26 cellular contexts compared by ENCODE assay signal in the genomic region with DNA sequence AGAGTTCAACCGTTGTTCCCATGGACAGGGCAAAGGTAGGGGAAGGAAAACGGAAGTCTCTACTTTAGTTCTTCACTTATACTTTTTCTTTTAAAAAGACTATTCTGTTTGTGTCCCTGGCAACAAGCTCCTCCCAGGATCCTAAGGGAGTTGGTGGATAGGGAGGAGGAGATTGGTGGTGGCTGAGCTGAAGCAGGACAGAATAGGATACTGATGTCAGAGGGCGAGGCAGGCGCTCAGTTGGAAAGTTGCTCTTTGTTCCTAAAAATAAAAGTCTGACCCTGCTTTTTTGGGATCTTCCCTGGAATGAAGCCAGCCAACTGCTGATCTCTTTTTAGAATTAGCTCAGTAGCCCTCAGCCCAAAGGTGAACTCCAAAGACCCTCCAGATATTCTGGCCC.
A peak's percentile ranks its signal among the peaks of the same experiment; 100 is the strongest.
DNase-seq lines count a peak whose midpoint lies in the region; ATAC-seq and TF ChIP-seq lines count a peak whose summit lies in the region.
"Had no signal": no experiment of that assay in that cellular context is flagged by ENCODE, and none has a peak within 500 bp of the region (broad histone marks: within the 10 kb centered on the region; RNA-seq: fewer than 3 reads in every experiment).

No MANE protein-coding gene starts in this region.

- no peak overlapping the region for H3K4me3 Mint-ChIP-seq in glutamatergic neuron (ENCODE audit: unreplicated experiment)
- H3K4me3 Mint-ChIP-seq in neural progenitor cell = peak overlapping the region; percentile 5
- H3K4me3 Mint-ChIP-seq: activated T-cell treated with anti-CD3 and anti-CD28 coated beads, Interleukin-2, amount 50 U/mL, for 4 hours; CD8-positive, alpha-beta memory T cell; H9; memory B cell; naive B cell had no signal

- H3K9me3 ChIP-seq in neural progenitor cell (ENCODE audit: low read depth) (no peaks in the 10 kb centered on the region), vagina (no peaks in the 10 kb centered on the region)
- H3K9me3 ChIP-seq: adrenal gland, colonic mucosa, esophagus muscularis mucosa, gastroesophageal sphincter, SK-N-SH, stomach had no signal

- no peaks in the 10 kb centered on the region for H3K79me2 ChIP-seq in neural progenitor cell (ENCODE audit: low read depth)

- H3K9me3 Mint-ChIP-seq in glutamatergic neuron (ENCODE audit: unreplicated experiment) (peaks cover 6% of the 10 kb centered on the region), neural progenitor cell (no peaks in the 10 kb centered on the region)
- H3K9me3 Mint-ChIP-seq: activated T-cell treated with anti-CD3 and anti-CD28 coated beads, Interleukin-2, amount 50 U/mL, for 4 hours; H9; memory B cell; naive B cell had no signal

- H3K4me1 Mint-ChIP-seq in glutamatergic neuron (ENCODE audit: low read depth, unreplicated experiment) = peaks cover 29% of the 10 kb centered on the region
- H3K4me1 Mint-ChIP-seq in neural progenitor cell = peaks cover 39% of the 10 kb centered on the region
- H3K4me1 Mint-ChIP-seq: CD8-positive, alpha-beta memory T cell had no signal

- H3K27ac Mint-ChIP-seq in glutamatergic neuron (ENCODE audit: unreplicated experiment) = peak overlapping the region; percentile 41
- peak overlapping the region; percentile 55 for H3K27ac Mint-ChIP-seq in neural progenitor cell
- H3K27ac Mint-ChIP-seq: CD8-positive, alpha-beta memory T cell; H9; memory B cell had no signal

- H3K36me3 Mint-ChIP-seq in glutamatergic neuron (ENCODE audit: unreplicated experiment) (no peaks in the 10 kb centered on the region), neural progenitor cell (peaks cover 3% of the 10 kb centered on the region)
- H3K36me3 Mint-ChIP-seq: memory B cell, naive B cell had no signal

- no peaks in the 10 kb centered on the region for H3K27me3 ChIP-seq in neural progenitor cell
- no peaks in the 10 kb centered on the region for H3K27me3 ChIP-seq in vagina
- H3K27me3 ChIP-seq: adrenal gland, colonic mucosa, esophagus muscularis mucosa, gastroesophageal sphincter, stomach had no signal

- H3K4me2 ChIP-seq in neural progenitor cell = peak overlapping the region; percentile 64
- H3K4me2 ChIP-seq: SK-N-SH had no signal

- H3K27me3 Mint-ChIP-seq in glutamatergic neuron (ENCODE audit: unreplicated experiment) = peaks cover 4% of the 10 kb centered on the region
- H3K27me3 Mint-ChIP-seq in neural progenitor cell (ENCODE audit: insufficient read depth, low read depth) = peaks cover 2% of the 10 kb centered on the region
- H3K27me3 Mint-ChIP-seq: naive B cell had no signal

- H3F3A ChIP-seq in neural progenitor cell (ENCODE audit: low read depth) = peaks cover 25% of the 10 kb centered on the region

- H4K20me1 ChIP-seq in neural progenitor cell (ENCODE audit: low read depth) = no peaks in the 10 kb centered on the region

- no peak overlapping the region for H3K4me3 ChIP-seq in neural progenitor cell
- H3K4me3 ChIP-seq in vagina = no peak overlapping the region
- H3K4me3 ChIP-seq: adrenal gland, colonic mucosa, esophagus muscularis mucosa, gastroesophageal sphincter, stomach had no signal

- no peak for ATAC-seq in GM21576 (IDR thresholded peaks at IDR 0.05; ENCODE audit: unreplicated experiment)
- ATAC-seq in HG03442 (IDR thresholded peaks at IDR 0.05; ENCODE audit: unreplicated experiment) = no peak
- ATAC-seq: activated T-cell treated with anti-CD3 and anti-CD28 coated beads, Interleukin-2, amount 50 U/mL, for 4 hours; gastroesophageal sphincter had no signal

- H3K36me3 ChIP-seq in neural progenitor cell = no peaks in the 10 kb centered on the region
- H3K36me3 ChIP-seq in vagina = no peaks in the 10 kb centered on the region
- H3K36me3 ChIP-seq: adrenal gland, colonic mucosa, esophagus muscularis mucosa, gastroesophageal sphincter, stomach had no signal

- DNase-seq in glutamatergic neuron (no peak), hepatic stellate cell (ENCODE audit: low spot score) (peak; percentile 42), neural progenitor cell (ENCODE audit: low spot score) (peak; percentile 48), vagina (ENCODE audit: extremely low spot score in 2 of 2) (no peak), NCI-H226 (no peak), NCI-H187 treated with DMSO at 0.1 percent for 48 hours (lab: John Stamatoyannopoulos, UW) (no peak)
- DNase-seq: activated CD4-positive, alpha-beta T cell treated with anti-CD3 and anti-CD28 coated beads for 48 hours; activated T-cell treated with anti-CD3 and anti-CD28 coated beads, Interleukin-2, amount 50 U/mL, for 4 hours; AML-193; CD8-positive, alpha-beta memory T cell; colonic mucosa; DMS53; H9; Kasumi-1; naive B cell; NCI-H187; SK-N-SH; stimulated activated CD8-positive, alpha-beta memory T cell treated with anti-CD3 and anti-CD28 coated beads, Interleukin-4, amount 100 ng/mL, for 48 hours; stomach; trophoblast cell had no signal

- no peak overlapping the region for H3K9ac ChIP-seq in neural progenitor cell
- H3K9ac ChIP-seq: SK-N-SH had no signal

- intact Hi-C loops in vagina (cut with DNase I) = no loop called here

- TF ChIP-seq CTCF in glutamatergic neuron (IDR thresholded peaks at IDR 0.05; ENCODE audit: partially characterized antibody, unreplicated experiment) (no peak), neural progenitor cell (IDR thresholded peaks at IDR 0.05) (no peak), vagina (IDR thresholded peaks at IDR 0.05) (no peak)

- H3K27ac ChIP-seq in neural progenitor cell (peak overlapping the region; percentile 77), vagina (peak overlapping the region; percentile 17)
- H3K27ac ChIP-seq: adrenal gland, colonic mucosa, esophagus muscularis mucosa, gastroesophageal sphincter, stomach had no signal

- TF ChIP-seq POLR2A in vagina (IDR thresholded peaks at IDR 0.05) = no peak

- H3K4me1 ChIP-seq in neural progenitor cell (peaks cover 24% of the 10 kb centered on the region), vagina (peaks cover 7% of the 10 kb centered on the region)
- H3K4me1 ChIP-seq: colonic mucosa, stomach had no signal

- H2AFZ ChIP-seq in neural progenitor cell (replicated peaks) = no peak overlapping the region

Comparison
In these comparisons a context has a peak if more than half of its experiments do, and no peak if none do; other contexts are left out.
1. DNase-seq: peak in hepatic stellate cell (single experiment) and neural progenitor cell (single experiment); none in glutamatergic neuron (single experiment), vagina (0 of 2), NCI-H226 (single experiment) and NCI-H187 treated with DMSO at 0.1 percent for 48 hours (single experiment).